Comparison of ENCODE assay signal across 8 cellular contexts in genomic region chr3:52705688-52706686, GRCh38. TPM values are rescaled to one million over a fixed set of nuclear protein-coding genes. Genes with fewer than 3 reads are reported as not detected.
DNase-seq lines count a peak whose midpoint lies in the region; ATAC-seq and TF ChIP-seq lines count a peak whose summit lies in the region.

Gene GLT8D1 (minus strand): TSS chr3:52705791. CDS start chr3:52700460, 5,331 bp downstream.
Gene SPCS1 (plus strand): TSS chr3:52706106. CDS start chr3:52706247, 141 bp downstream.

- H4K20me1 ChIP-seq in neural cell (ENCODE audit: insufficient read depth): no peaks in the 10 kb centered on the region

- intact Hi-C loops in stomach (cut with DNase I; ENCODE audit: low total_unique reads): no loop called here

- H3K4me2 ChIP-seq in neural cell (ENCODE audit: low read length): peak within 1 kb of the TSS; percentile 81

- H3K4me3 ChIP-seq in fibroblast of the aortic adventitia (ENCODE audit: low read depth, low read length) (peak within 1 kb of the TSS; percentile 98), neural cell (ENCODE audit: low read length) (peak within 1 kb of the TSS; percentile 99), stomach (peak within 1 kb of the TSS; percentile 85 to 96 (median 94))

- H3K9me2 ChIP-seq in neural cell (ENCODE audit: insufficient read depth, low read length): no peaks in the 10 kb centered on the region

- 0 to 1% (median 0%) methylated on average over 21 to 94 of the region's 94 CpGs for WGBS in stomach, 5 donors

- TF ChIP-seq EP300 in neural cell (conservative IDR thresholded peaks at IDR 0.05; ENCODE audit: poor library complexity, severe bottlenecking) (peak; percentile 70), stomach (IDR thresholded peaks at IDR 0.05) (no peak)

- H3K9me3 ChIP-seq in neural cell (ENCODE audit: low read length): no peaks in the 10 kb centered on the region
- no peaks in the 10 kb centered on the region for H3K9me3 ChIP-seq in stomach

- H3K36me3 ChIP-seq in neural cell (ENCODE audit: insufficient read depth, low read length) (no peaks in the 10 kb centered on the region), stomach (peaks cover 7 to 32% (median 21%) of the 10 kb centered on the region in 4 donors)

- TF ChIP-seq CTCF in fibroblast of the aortic adventitia (IDR thresholded peaks at IDR 0.05; ENCODE audit: insufficient read depth, low read length) (no peak), neural cell (IDR thresholded peaks at IDR 0.05; ENCODE audit: poor library complexity, severe bottlenecking) (peak; percentile 25), stomach (IDR thresholded peaks at IDR 0.05) (no peak)

- peaks cover 11 to 54% (median 45%) of the 10 kb centered on the region in 4 donors for H3K4me1 ChIP-seq in stomach

- H3F3A ChIP-seq in neural cell (ENCODE audit: insufficient read depth, low read length, poor library complexity, severe bottlenecking): peaks cover 6% of the 10 kb centered on the region

- peaks cover 54% of the 10 kb centered on the region for H3K79me2 ChIP-seq in neural cell (replicated peaks; ENCODE audit: insufficient read depth, low read length)

- peak within 1 kb of the TSS; percentile 90 for H2AFZ ChIP-seq in neural cell (ENCODE audit: low read depth, low read length)

- TF ChIP-seq RAD21 in neural cell (conservative IDR thresholded peaks at IDR 0.05): no peak

- TF ChIP-seq POLR2A in stomach (IDR thresholded peaks at IDR 0.05): peak in 1 of 4 donors; percentile 46

- peak; percentile 56 for DNase-seq in DMS79 treated with DMSO at 0.1 percent for 48 hours (lab: John Stamatoyannopoulos, UW)
- DNase-seq in KBM-7: peak; percentile 91
- peak; percentile 93 for DNase-seq in RPMI8226
- peak; percentile 80 for DNase-seq in activated T-helper 9 cell treated with anti-CD3 and anti-CD28 coated beads, Interleukin-2, amount 50 U/mL, for 16 hours (ENCODE audit: low read depth)
- peak; percentile 80 for DNase-seq in fibroblast of the aortic adventitia (ENCODE audit: low read depth)
- DNase-seq in stomach: peak; percentile 82

- ATAC-seq in GM21723 (IDR thresholded peaks at IDR 0.05; ENCODE audit: unreplicated experiment): peak; percentile 73

- peak within 1 kb of the TSS; percentile 86 for H3K27ac ChIP-seq in neural cell (ENCODE audit: low read length)
- H3K27ac ChIP-seq in stomach: peak within 1 kb of the TSS; percentile 85 to 95 (median 92)

- H3K9ac ChIP-seq in neural cell (ENCODE audit: low read length): peak within 1 kb of the TSS; percentile 95

- in situ Hi-C loops in KBM-7 (cut with MboI; ENCODE audit: low pct_unique_long_range_greater_than_20kb, low sequenced_read_pairs): no loop called here

- H3K27me3 ChIP-seq in neural cell (ENCODE audit: insufficient read depth, low read depth, low read length): no peaks in the 10 kb centered on the region
- H3K27me3 ChIP-seq in stomach: no peaks in the 10 kb centered on the region

TF ChIP-seq in neural cell, 6 proteins besides CTCF, POLR2A, EP300 and RAD21:
- peak; percentile 99 for TF ChIP-seq MXI1 (conservative IDR thresholded peaks at IDR 0.05; ENCODE audit: poor library complexity, severe bottlenecking)
- no peak for TF ChIP-seq EZH2 (IDR thresholded peaks at IDR 0.05; ENCODE audit: borderline replicate concordance, insufficient read depth, low read length, poor library complexity, severe bottlenecking)
- peak; percentile 76 for TF ChIP-seq POLR2AphosphoS5 (IDR thresholded peaks at IDR 0.05)
- peak; percentile 65 for TF ChIP-seq TAF1 (IDR thresholded peaks at IDR 0.05; ENCODE audit: low read depth)

RNA-seq across cellular contexts. Expression of gene GLT8D1, which starts in this region (rescaled TPM):
- 71.1 and 107 TPM in 2 replicates for total RNA-seq in fibroblast of the aortic adventitia (ENCODE audit: low replicate concordance)
- 177 and 182 TPM in 2 replicates for polyA plus RNA-seq in neural cell
- 76.7 and 84.7 TPM in 2 replicates for polyA minus RNA-seq in neural cell
- 10 to 100 TPM in 4 of 5 donors, 1 to 10 TPM in 1; 9.4 to 81.9 (median 23.5) TPM for total RNA-seq in stomach
- polyA plus RNA-seq in stomach: 10 to 100 TPM; 19.9 to 29.8 (median 24.7) TPM

RNA-seq across cellular contexts. Expression of gene SPCS1, which starts in this region (rescaled TPM):
- total RNA-seq in fibroblast of the aortic adventitia (ENCODE audit: low replicate concordance): 18.6 and 111 TPM in 2 replicates
- 97.4 TPM in 2 replicates for polyA plus RNA-seq in neural cell
- polyA minus RNA-seq in neural cell: 36.8 and 49.2 TPM in 2 replicates
- total RNA-seq in stomach: 100 to 1,000 TPM in 1 of 5 donors, 10 to 100 TPM in 2, 1 to 10 TPM in 1, under 1 TPM in 1; 0.58 to 332 (median 57.5) TPM
- polyA plus RNA-seq in stomach: 100 to 1,000 TPM; 108 to 148 (median 118) TPM

Comparison
In these comparisons a context has a peak if more than half of its experiments do, and no peak if none do; other contexts are left out.
1. Peak in every context shown above with its lines: DNase-seq, ATAC-seq, H3K4me3 ChIP-seq and H3K27ac ChIP-seq.